In genomic region chr16:2775765-2776499, GRCh38 we compare ENCODE assay signal across 8 cellular contexts. TPM values are rescaled to one million over a fixed set of nuclear protein-coding genes. Genes with fewer than 3 reads are reported as not detected.
DNase-seq lines count a peak whose midpoint lies in the region; ATAC-seq lines count a peak whose summit lies in the region.

No MANE protein-coding gene starts in this region.

- peaks cover 3% of the 10 kb centered on the region for H3K36me3 Mint-ChIP-seq in activated naive CD8-positive, alpha-beta T cell treated with anti-CD3 and anti-CD28 coated beads, Interleukin-2, amount 10 ng/mL, durations not matched to agents 7 days and 5 days

- DNase-seq in activated naive CD8-positive, alpha-beta T cell treated with anti-CD3 and anti-CD28 coated beads, Interleukin-2, amount 10 ng/mL, durations not matched to agents 7 days and 5 days, result no peak
- DNase-seq in stimulated activated naive CD8-positive, alpha-beta T cell treated with anti-CD3 and anti-CD28 coated beads, Interleukin-15, amount 100 ng/mL, for 72 hours, result no peak
- no peak for DNase-seq in NCI-H1105 treated with DMSO at 0.1 percent for 48 hours (lab: John Stamatoyannopoulos, UW)
- no peak for DNase-seq in Kasumi-1 (lab: John Stamatoyannopoulos, UW)

- POLR2A ChIA-PET in activated naive CD8-positive, alpha-beta T cell treated with anti-CD3 and anti-CD28 coated beads, Interleukin-2, amount 10 ng/mL, durations not matched to agents 7 days and 5 days (lab: Charles Lee), result interaction anchor here (1.5 to 6.1 kb wide), 4 partner anchors 17 to 204 kb away, joined by 4 to 52 read pairs (median 8); partner anchors contain the start of genes PKMYT1 and SRRM2

- H3K4me3 ChIP-seq in HUES64 (ENCODE audit: low read length) (peak overlapping the region; percentile 94), iPS-18c (ENCODE audit: insufficient read depth, low read depth, low read length) (peak overlapping the region; percentile 89)

- peaks cover 49% of the 10 kb centered on the region for H3K36me3 ChIP-seq in HUES64 (ENCODE audit: insufficient read depth, low read length)

- peak overlapping the region; percentile 95 for H3K9ac ChIP-seq in HUES64 (ENCODE audit: low read depth, low read length)

- no peaks in the 10 kb centered on the region for H3K9me3 Mint-ChIP-seq in activated naive CD8-positive, alpha-beta T cell treated with anti-CD3 and anti-CD28 coated beads, Interleukin-2, amount 10 ng/mL, durations not matched to agents 7 days and 5 days
- H3K9me3 Mint-ChIP-seq in stimulated activated naive CD8-positive, alpha-beta T cell treated with anti-CD3 and anti-CD28 coated beads, Interleukin-15, amount 100 ng/mL, for 72 hours, result no peaks in the 10 kb centered on the region

- ATAC-seq in activated naive CD8-positive, alpha-beta T cell treated with anti-CD3 and anti-CD28 coated beads, Interleukin-2, amount 10 ng/mL, durations not matched to agents 7 days and 5 days (ENCODE audit: low read depth), result no peak
- no peak for ATAC-seq in stimulated activated naive CD8-positive, alpha-beta T cell treated with anti-CD3 and anti-CD28 coated beads, Interleukin-15, amount 100 ng/mL, for 72 hours
- ATAC-seq in HG02798 (IDR thresholded peaks at IDR 0.05; ENCODE audit: poor library complexity, unreplicated experiment), result no peak
- no peak for ATAC-seq in HG03521 (IDR thresholded peaks at IDR 0.05; ENCODE audit: unreplicated experiment)

- H3K4me3 Mint-ChIP-seq in activated naive CD8-positive, alpha-beta T cell treated with anti-CD3 and anti-CD28 coated beads, Interleukin-2, amount 10 ng/mL, durations not matched to agents 7 days and 5 days, result peak overlapping the region; percentile 90
- H3K4me3 Mint-ChIP-seq in stimulated activated naive CD8-positive, alpha-beta T cell treated with anti-CD3 and anti-CD28 coated beads, Interleukin-15, amount 100 ng/mL, for 72 hours, result peak overlapping the region; percentile 91 to 96

- H3K9me3 ChIP-seq in HUES64 (ENCODE audit: insufficient read depth, low read depth, low read length), result no peaks in the 10 kb centered on the region
- no peaks in the 10 kb centered on the region for H3K9me3 ChIP-seq in iPS-18c (ENCODE audit: control insufficient read depth, insufficient read depth, low read length)

- 61% methylated on average over 11 of the region's 11 CpGs for WGBS in HUES64

- H3K4me1 Mint-ChIP-seq in activated naive CD8-positive, alpha-beta T cell treated with anti-CD3 and anti-CD28 coated beads, Interleukin-2, amount 10 ng/mL, durations not matched to agents 7 days and 5 days, result peaks cover 16% of the 10 kb centered on the region
- H3K4me1 Mint-ChIP-seq in stimulated activated naive CD8-positive, alpha-beta T cell treated with anti-CD3 and anti-CD28 coated beads, Interleukin-15, amount 100 ng/mL, for 72 hours, result peaks cover 67% of the 10 kb centered on the region

- no peaks in the 10 kb centered on the region for H3K27me3 Mint-ChIP-seq in activated naive CD8-positive, alpha-beta T cell treated with anti-CD3 and anti-CD28 coated beads, Interleukin-2, amount 10 ng/mL, durations not matched to agents 7 days and 5 days
- no peaks in the 10 kb centered on the region for H3K27me3 Mint-ChIP-seq in stimulated activated naive CD8-positive, alpha-beta T cell treated with anti-CD3 and anti-CD28 coated beads, Interleukin-15, amount 100 ng/mL, for 72 hours

- no peaks in the 10 kb centered on the region for H3K27me3 ChIP-seq in HUES64 (ENCODE audit: insufficient read depth, low read length)

- 0 out of 2 replicates have a peak, but pooled peaks cover 8% of the 10 kb centered on the region for H3K4me1 ChIP-seq in HUES64 (ENCODE audit: insufficient read depth, low read length)

- peak overlapping the region; percentile 73; the same call in 1 of the 2 replicates for H3K27ac ChIP-seq in HUES64 (ENCODE audit: low read depth, low read length)

- peak overlapping the region; percentile 83 for H3K27ac Mint-ChIP-seq in activated naive CD8-positive, alpha-beta T cell treated with anti-CD3 and anti-CD28 coated beads, Interleukin-2, amount 10 ng/mL, durations not matched to agents 7 days and 5 days
- peak overlapping the region; percentile 94 to 96 for H3K27ac Mint-ChIP-seq in stimulated activated naive CD8-positive, alpha-beta T cell treated with anti-CD3 and anti-CD28 coated beads, Interleukin-15, amount 100 ng/mL, for 72 hours

RNA-seq across cellular contexts. Expression of gene ELOB, which starts 1.1 kb away (rescaled TPM):
- polyA plus RNA-seq in HUES64 (2013, experiment 1 of 2), result 208 TPM
- 201 TPM for polyA plus RNA-seq in HUES64 (2013, experiment 2 of 2)
- 100 to 1,000 TPM; 205 to 210 TPM for total RNA-seq in activated naive CD8-positive, alpha-beta T cell treated with anti-CD3 and anti-CD28 coated beads, Interleukin-2, amount 10 ng/mL, durations not matched to agents 7 days and 5 days

RNA-seq across cellular contexts. Expression of gene PRSS33, which starts 11.4 kb away (rescaled TPM):
- not detected for polyA plus RNA-seq in HUES64 (2013, experiment 1 of 2)
- polyA plus RNA-seq in HUES64 (2013, experiment 2 of 2), result 0.51 TPM
- under 1 TPM; 0.17 to 0.36 TPM for total RNA-seq in activated naive CD8-positive, alpha-beta T cell treated with anti-CD3 and anti-CD28 coated beads, Interleukin-2, amount 10 ng/mL, durations not matched to agents 7 days and 5 days

RNA-seq across cellular contexts. Expression of gene PRSS41, which starts 22.3 kb away (rescaled TPM):
- polyA plus RNA-seq in HUES64 (2013, experiment 1 of 2), result not detected
- not detected for polyA plus RNA-seq in HUES64 (2013, experiment 2 of 2)
- not detected for total RNA-seq in activated naive CD8-positive, alpha-beta T cell treated with anti-CD3 and anti-CD28 coated beads, Interleukin-2, amount 10 ng/mL, durations not matched to agents 7 days and 5 days

RNA-seq across cellular contexts. Expression of gene SRRM2, which starts 23.5 kb away (rescaled TPM):
- polyA plus RNA-seq in HUES64 (2013, experiment 1 of 2), result 298 TPM
- 286 TPM for polyA plus RNA-seq in HUES64 (2013, experiment 2 of 2)
- total RNA-seq in activated naive CD8-positive, alpha-beta T cell treated with anti-CD3 and anti-CD28 coated beads, Interleukin-2, amount 10 ng/mL, durations not matched to agents 7 days and 5 days, result 100 to 1,000 TPM; 740 to 773 TPM

RNA-seq across cellular contexts. Expression of gene PRSS21, which starts 41.1 kb away (rescaled TPM):
- polyA plus RNA-seq in HUES64 (2013, experiment 1 of 2), result not detected
- not detected for polyA plus RNA-seq in HUES64 (2013, experiment 2 of 2)
- total RNA-seq in activated naive CD8-positive, alpha-beta T cell treated with anti-CD3 and anti-CD28 coated beads, Interleukin-2, amount 10 ng/mL, durations not matched to agents 7 days and 5 days, result 1 to 10 TPM; 5.6 to 6.9 TPM
